Comparison of ENCODE assay signal across 21 cellular contexts in genomic region chr1:84888753-84889152, GRCh38. TPM values are rescaled to one million over a fixed set of nuclear protein-coding genes. Genes with fewer than 3 reads are reported as not detected.
A peak's percentile ranks its signal among the peaks of the same experiment; 100 is the strongest.
DNase-seq lines count a peak whose midpoint lies in the region; ATAC-seq, FAIRE-seq and TF ChIP-seq lines count a peak whose summit lies in the region.
"Had no signal": no experiment of that assay in that cellular context is flagged by ENCODE, and none has a peak within 500 bp of the region (broad histone marks: within the 10 kb centered on the region; RNA-seq: fewer than 3 reads in every experiment).

No MANE protein-coding gene starts in this region.

- FAIRE-seq in GM12892 (lab: Jason Lieb, UNC), result no peak
- FAIRE-seq: A549 had no signal

- peak overlapping the region; percentile 71 for H3K27ac Mint-ChIP-seq in activated CD8-positive, alpha-beta T cell treated with anti-CD3 and anti-CD28 coated beads, Interleukin-2, amount 10 ng/mL, durations not matched to agents 7 days and 5 days
- H3K27ac Mint-ChIP-seq in activated CD8-positive, alpha-beta T cell treated with anti-CD3 and anti-CD28 coated beads for 36 hours, result no peak overlapping the region
- H3K27ac Mint-ChIP-seq: CD8-positive, alpha-beta T cell had no signal

- H3K4me1 Mint-ChIP-seq in activated CD8-positive, alpha-beta T cell treated with anti-CD3 and anti-CD28 coated beads, Interleukin-2, amount 10 ng/mL, durations not matched to agents 7 days and 5 days (ENCODE audit: low read depth), result peaks cover 32% of the 10 kb centered on the region
- H3K4me1 Mint-ChIP-seq in activated CD8-positive, alpha-beta T cell treated with anti-CD3 and anti-CD28 coated beads for 36 hours (ENCODE audit: low read depth), result peaks cover 11% of the 10 kb centered on the region

- H3K9me3 ChIP-seq in mucosa of descending colon, result no peaks in the 10 kb centered on the region
- H3K9me3 ChIP-seq: A549 had no signal

- no peak overlapping the region for H3K4me3 Mint-ChIP-seq in activated CD8-positive, alpha-beta T cell treated with anti-CD3 and anti-CD28 coated beads, Interleukin-2, amount 10 ng/mL, durations not matched to agents 7 days and 5 days
- H3K4me3 Mint-ChIP-seq in activated CD8-positive, alpha-beta T cell treated with anti-CD3 and anti-CD28 coated beads for 36 hours, result no peak overlapping the region
- H3K4me3 Mint-ChIP-seq: CD8-positive, alpha-beta T cell had no signal

- no peaks in the 10 kb centered on the region for H3K36me3 Mint-ChIP-seq in activated CD8-positive, alpha-beta T cell treated with anti-CD3 and anti-CD28 coated beads, Interleukin-2, amount 10 ng/mL, durations not matched to agents 7 days and 5 days (ENCODE audit: low read depth)
- H3K36me3 Mint-ChIP-seq in activated CD8-positive, alpha-beta T cell treated with anti-CD3 and anti-CD28 coated beads for 36 hours (ENCODE audit: low read depth), result no peaks in the 10 kb centered on the region
- H3K36me3 Mint-ChIP-seq: CD8-positive, alpha-beta T cell had no signal

- H3K4me3 ChIP-seq in mucosa of descending colon, result no peak overlapping the region
- H3K4me3 ChIP-seq: A549, coronary artery, SK-N-MC had no signal

- no peak for DNase-seq in activated CD8-positive, alpha-beta T cell treated with anti-CD3 and anti-CD28 coated beads, Interleukin-2, amount 10 ng/mL, durations not matched to agents 7 days and 5 days
- DNase-seq in activated CD8-positive, alpha-beta T cell treated with anti-CD3 and anti-CD28 coated beads for 36 hours, result no peak
- DNase-seq in HT1080 (ENCODE audit: low read depth) (peak; percentile 85), mucosa of descending colon (no peak), GM12892 (ENCODE audit: insufficient read length) (no peak)
- peak; percentile 7 for DNase-seq in activated T-helper 9 cell treated with anti-CD3 and anti-CD28 coated beads, Interleukin-2, amount 50 U/mL, for 16 hours (ENCODE audit: low read depth)
- DNase-seq: aorta, EL, GOT3, mesendoderm, NCI-H1436 treated with DMSO at 0.1 percent for 48 hours, NCI-H446 treated with DMSO at 0.1 percent for 48 hours, right cardiac atrium, trophoblast cell had no signal

- H3K27me3 Mint-ChIP-seq in activated CD8-positive, alpha-beta T cell treated with anti-CD3 and anti-CD28 coated beads, Interleukin-2, amount 10 ng/mL, durations not matched to agents 7 days and 5 days (ENCODE audit: low read depth), result peaks cover 19% of the 10 kb centered on the region
- H3K27me3 Mint-ChIP-seq in activated CD8-positive, alpha-beta T cell treated with anti-CD3 and anti-CD28 coated beads for 36 hours, result peaks cover 17% of the 10 kb centered on the region

- ATAC-seq in activated CD8-positive, alpha-beta T cell treated with anti-CD3 and anti-CD28 coated beads, Interleukin-2, amount 10 ng/mL, durations not matched to agents 7 days and 5 days, result no peak
- ATAC-seq in activated CD8-positive, alpha-beta T cell treated with anti-CD3 and anti-CD28 coated beads for 36 hours, result no peak
- ATAC-seq in mucosa of descending colon (peak; percentile 24), GM21515 (IDR thresholded peaks at IDR 0.05; ENCODE audit: unreplicated experiment) (no peak), GM21619 (IDR thresholded peaks at IDR 0.05; ENCODE audit: unreplicated experiment) (no peak)
- ATAC-seq: A549; CD8-positive, alpha-beta T cell; right cardiac atrium had no signal

- H3K4me1 ChIP-seq in mucosa of descending colon (ENCODE audit: low read depth), result peaks cover 7% of the 10 kb centered on the region
- H3K4me1 ChIP-seq: A549 had no signal

- POLR2A ChIA-PET in activated CD8-positive, alpha-beta T cell treated with anti-CD3 and anti-CD28 coated beads, Interleukin-2, amount 10 ng/mL, durations not matched to agents 7 days and 5 days (lab: Charles Lee), result no interaction called here
- POLR2A ChIA-PET in activated CD8-positive, alpha-beta T cell treated with anti-CD3 and anti-CD28 coated beads for 36 hours (lab: Charles Lee), result no interaction called here

- no peaks in the 10 kb centered on the region for H3K36me3 ChIP-seq in mucosa of descending colon (ENCODE audit: low read depth)

- intact Hi-C loops in activated CD8-positive, alpha-beta T cell treated with anti-CD3 and anti-CD28 coated beads for 36 hours (cut with micrococcal nuclease), result no loop called here
- intact Hi-C loops in mucosa of descending colon (cut with DNase I, micrococcal nuclease), result no loop called here

- TF ChIP-seq CTCF in activated CD8-positive, alpha-beta T cell treated with anti-CD3 and anti-CD28 coated beads for 36 hours (IDR thresholded peaks at IDR 0.05), result no peak
- no peak for TF ChIP-seq CTCF in mucosa of descending colon (IDR thresholded peaks at IDR 0.05)

- TF ChIP-seq POLR2A in GM12892 (IDR thresholded peaks at IDR 0.05; ENCODE audit: low read depth, low read length), result no peak

- CTCF ChIA-PET in activated CD8-positive, alpha-beta T cell treated with anti-CD3 and anti-CD28 coated beads, Interleukin-2, amount 10 ng/mL, durations not matched to agents 7 days and 5 days (lab: Charles Lee), result no interaction called here
- CTCF ChIA-PET in activated CD8-positive, alpha-beta T cell treated with anti-CD3 and anti-CD28 coated beads for 36 hours (lab: Charles Lee), result interaction anchor here (1.1 kb wide), 1 partner anchor 106 kb away, joined by 4 read pairs; no protein-coding TSS in a partner anchor

- H3K9me3 Mint-ChIP-seq in activated CD8-positive, alpha-beta T cell treated with anti-CD3 and anti-CD28 coated beads, Interleukin-2, amount 10 ng/mL, durations not matched to agents 7 days and 5 days (ENCODE audit: insufficient read depth), result no peaks in the 10 kb centered on the region
- H3K9me3 Mint-ChIP-seq in activated CD8-positive, alpha-beta T cell treated with anti-CD3 and anti-CD28 coated beads for 36 hours, result no peaks in the 10 kb centered on the region
- H3K9me3 Mint-ChIP-seq: CD8-positive, alpha-beta T cell had no signal

RNA-seq across cellular contexts. Expression of gene LPAR3, which starts 4.3 kb away (rescaled TPM):
- under 1 TPM; 0.74 to 0.94 TPM for total RNA-seq in activated CD8-positive, alpha-beta T cell treated with anti-CD3 and anti-CD28 coated beads, Interleukin-2, amount 10 ng/mL, durations not matched to agents 7 days and 5 days
- total RNA-seq in activated CD8-positive, alpha-beta T cell treated with anti-CD3 and anti-CD28 coated beads for 36 hours, result under 1 TPM; 0.58 to 0.81 TPM
- 2.2 and 4.1 TPM in 2 replicates for total RNA-seq in HT1080 (2014; rRNA removed; shearing (Covaris generic))
- 8.7 and 10.0 TPM in 2 replicates for polyA plus RNA-seq in HT1080 (2015; cell fraction: cytosol; rRNA removed)
- polyA plus RNA-seq in HT1080 (2015; cell fraction: nucleus; rRNA removed), result 4.1 and 4.9 TPM in 2 replicates
- 1 to 10 TPM; 2.5 to 3.5 (median 2.5) TPM for total RNA-seq in mucosa of descending colon
- 0.08 TPM for polyA plus RNA-seq in GM12892 (2012; ENCODE audit: missing spikeins)
- total RNA-seq: OCI-LY7 had no signal

Comparison
In these comparisons a context has a peak if more than half of its experiments do, and no peak if none do; other contexts are left out.
1. DNase-seq: peak in HT1080 (single experiment) and activated T-helper 9 cell treated with anti-CD3 and anti-CD28 coated beads, Interleukin-2, amount 50 U/mL, for 16 hours (single experiment); none in activated CD8-positive, alpha-beta T cell treated with anti-CD3 and anti-CD28 coated beads, Interleukin-2, amount 10 ng/mL, durations not matched to agents 7 days and 5 days (single experiment), activated CD8-positive, alpha-beta T cell treated with anti-CD3 and anti-CD28 coated beads for 36 hours (single experiment), mucosa of descending colon (0 of 3) and GM12892 (single experiment).